8 cellular contexts compared by ENCODE assay signal in genomic region chr6:36196049-36196879, GRCh38. TPM values are rescaled to one million over a fixed set of nuclear protein-coding genes. Genes with fewer than 3 reads are reported as not detected.
DNase-seq lines count a peak whose midpoint lies in the region; ATAC-seq and TF ChIP-seq lines count a peak whose summit lies in the region.

Gene BRPF3, plus strand, starts transcription at chr6:36196744. Its CDS starts 3,579 bp downstream, at chr6:36200323.

- H3K4me1 Mint-ChIP-seq in Caco-2 (ENCODE audit: low read depth, unreplicated experiment): peaks cover 6% of the 10 kb centered on the region
- H3K4me1 Mint-ChIP-seq in activated T-helper 1 cell treated with anti-CD3 and anti-CD28 coated beads, Interleukin-12 subunit alpha, Interleukin-12 subunit beta, Interleukin-2, Interleukin-4 antibody, amounts not matched to agents 30 ng/mL and 10 ng/mL and 1 ng/mL, durations not matched to agents 14 hours and 24 hours and 36 hours (ENCODE audit: low read depth): peaks cover 33% of the 10 kb centered on the region
- H3K4me1 Mint-ChIP-seq in naive thymus-derived CD4-positive, alpha-beta T cell: peaks cover 13 to 51% (median 39%) of the 10 kb centered on the region in 7 donors
- peaks cover 37% of the 10 kb centered on the region for H3K4me1 Mint-ChIP-seq in stimulated activated effector memory CD8-positive, alpha-beta T cell treated with anti-CD3 and anti-CD28 coated beads, Interleukin-12 subunit alpha, Interleukin-12 subunit beta, amount 100 ng/mL, for 72 hours

- intact Hi-C loops in Caco-2 (cut with micrococcal nuclease; ENCODE audit: unreplicated experiment): loop anchor here (1.0 to 5.0 kb wide), 3 partner anchors 65 to 169 kb away; partner anchors contain the start of gene MAPK14
- intact Hi-C loops in activated T-helper 1 cell treated with anti-CD3 and anti-CD28 coated beads, Interleukin-12 subunit alpha, Interleukin-12 subunit beta, Interleukin-2, Interleukin-4 antibody, amounts not matched to agents 30 ng/mL and 10 ng/mL and 1 ng/mL, durations not matched to agents 14 hours and 24 hours and 36 hours (cut with micrococcal nuclease): loop anchor here (2.0 to 10.0 kb wide), 3 partner anchors 165 to 511 kb away; partner anchors contain the start of gene FKBP5
- intact Hi-C loops in naive thymus-derived CD4-positive, alpha-beta T cell (cut with micrococcal nuclease): loop anchor here (1.0 to 5.0 kb wide), 11 partner anchors 65 to 1439 kb away; partner anchors contain the start of genes SRPK1 (in 2 of the 2), CDKN1A (in 1 of the 2), KCTD20 (in 1 of the 2) and MAPK14 (in 1 of the 2)

- no peaks in the 10 kb centered on the region for H3K27me3 Mint-ChIP-seq in Caco-2 (ENCODE audit: insufficient read depth, unreplicated experiment)
- peaks cover 6% of the 10 kb centered on the region for H3K27me3 Mint-ChIP-seq in activated T-helper 1 cell treated with anti-CD3 and anti-CD28 coated beads, Interleukin-12 subunit alpha, Interleukin-12 subunit beta, Interleukin-2, Interleukin-4 antibody, amounts not matched to agents 30 ng/mL and 10 ng/mL and 1 ng/mL, durations not matched to agents 14 hours and 24 hours and 36 hours (ENCODE audit: insufficient read depth)
- peaks cover 0 to 8% (median 0%) of the 10 kb centered on the region in 5 donors for H3K27me3 Mint-ChIP-seq in naive thymus-derived CD4-positive, alpha-beta T cell

- BruUV-seq in Caco-2 (replicated peaks; lab: Mats Ljungman, UMichigan): no TSS peak

- no peaks in the 10 kb centered on the region for H4K20me1 ChIP-seq in fibroblast of lung (ENCODE audit: control insufficient read depth, extremely low read depth, insufficient read depth, low read length)

- H3K9me3 Mint-ChIP-seq in Caco-2 (ENCODE audit: unreplicated experiment): no peaks in the 10 kb centered on the region
- H3K9me3 Mint-ChIP-seq in activated T-helper 1 cell treated with anti-CD3 and anti-CD28 coated beads, Interleukin-12 subunit alpha, Interleukin-12 subunit beta, Interleukin-2, Interleukin-4 antibody, amounts not matched to agents 30 ng/mL and 10 ng/mL and 1 ng/mL, durations not matched to agents 14 hours and 24 hours and 36 hours: no peaks in the 10 kb centered on the region
- H3K9me3 Mint-ChIP-seq in naive thymus-derived CD4-positive, alpha-beta T cell: peaks cover 0 to 4% (median 0%) of the 10 kb centered on the region in 11 donors
- no peaks in the 10 kb centered on the region for H3K9me3 Mint-ChIP-seq in stimulated activated effector memory CD8-positive, alpha-beta T cell treated with anti-CD3 and anti-CD28 coated beads, Interleukin-12 subunit alpha, Interleukin-12 subunit beta, amount 100 ng/mL, for 72 hours

- H3K4me3 ChIP-seq in Caco-2 (ENCODE audit: low read depth, low read length) (peak within 1 kb of the TSS; percentile 76), Peyer's patch (peak within 1 kb of the TSS; percentile 82 to 98 (median 96)), fibroblast of lung (replicated peaks in 1 of 4; ENCODE audit: control extremely low read depth in 1 of 4, insufficient read depth in 1 of 4, low read depth in 3 of 4, low read length in 4 of 4) (peak within 1 kb of the TSS; percentile 75 to 88 (median 78))
- peak within 1 kb of the TSS; percentile 66 for H3K4me3 ChIP-seq in Jurkat, Clone E6-1 (ENCODE audit: low read length)
- peak within 1 kb of the TSS; percentile 89 for H3K4me3 ChIP-seq in naive thymus-derived CD4-positive, alpha-beta T cell (ENCODE audit: low read length)

- H3K4me2 ChIP-seq in fibroblast of lung (ENCODE audit: extremely low read depth, insufficient read depth, low read length): peak within 1 kb of the TSS; percentile 98

- H3K27ac ChIP-seq in Peyer's patch: peak within 1 kb of the TSS; percentile 95 to 100 (median 98)
- peak within 1 kb of the TSS; percentile 56 for H3K27ac ChIP-seq in fibroblast of lung (ENCODE audit: insufficient read depth, low read length)
- H3K27ac ChIP-seq in naive thymus-derived CD4-positive, alpha-beta T cell (ENCODE audit: low read depth, low read length): peak within 1 kb of the TSS; percentile 84

- POLR2A ChIA-PET in Caco-2 (lab: Charles Lee): no interaction called here
- POLR2A ChIA-PET in naive thymus-derived CD4-positive, alpha-beta T cell (lab: Charles Lee): interaction anchor here (0.6 to 2.3 kb wide), 14 partner anchors 7 to 174 kb away, joined by 3 to 17 read pairs (median 5); partner anchors contain the start of genes MAPK13 and MAPK14

- H2AFZ ChIP-seq in fibroblast of lung (ENCODE audit: low read length): peak within 1 kb of the TSS; percentile 97

- H3K27ac Mint-ChIP-seq in Caco-2 (ENCODE audit: unreplicated experiment): peak within 1 kb of the TSS; percentile 83
- peak within 1 kb of the TSS; percentile 87 for H3K27ac Mint-ChIP-seq in activated T-helper 1 cell treated with anti-CD3 and anti-CD28 coated beads, Interleukin-12 subunit alpha, Interleukin-12 subunit beta, Interleukin-2, Interleukin-4 antibody, amounts not matched to agents 30 ng/mL and 10 ng/mL and 1 ng/mL, durations not matched to agents 14 hours and 24 hours and 36 hours
- peak within 1 kb of the TSS; percentile 88 to 96 (median 94) for H3K27ac Mint-ChIP-seq in naive thymus-derived CD4-positive, alpha-beta T cell
- H3K27ac Mint-ChIP-seq in stimulated activated effector memory CD8-positive, alpha-beta T cell treated with anti-CD3 and anti-CD28 coated beads, Interleukin-12 subunit alpha, Interleukin-12 subunit beta, amount 100 ng/mL, for 72 hours: peak within 1 kb of the TSS; percentile 93

- H3K36me3 ChIP-seq in Caco-2 (ENCODE audit: control insufficient read depth, insufficient read depth, low read length): peaks cover 6% of the 10 kb centered on the region
- H3K36me3 ChIP-seq in Peyer's patch: peaks cover 0 to 13% (median 0%) of the 10 kb centered on the region in 3 donors
- H3K36me3 ChIP-seq in fibroblast of lung (ENCODE audit: control insufficient read depth, insufficient read depth, low read length): peaks cover 9% of the 10 kb centered on the region
- peaks cover 0 to 16% (median 0%) of the 10 kb centered on the region in 3 experiments for H3K36me3 ChIP-seq in naive thymus-derived CD4-positive, alpha-beta T cell (ENCODE audit: control insufficient read depth in 2 of 3, insufficient read depth in 3 of 3, low read length in 3 of 3)

- CTCF ChIA-PET in Caco-2 (lab: Charles Lee): interaction anchor here (1.2 kb wide), 1 partner anchor 169 kb away, joined by 6 read pairs; the partner anchor contains the start of gene MAPK14
- CTCF ChIA-PET in naive thymus-derived CD4-positive, alpha-beta T cell (lab: Charles Lee): interaction anchor here (1.6 to 1.8 kb wide), 2 partner anchors 65 to 168 kb away, joined by 10 to 14 read pairs; no protein-coding TSS in a partner anchor

- H3K4me1 ChIP-seq in Caco-2 (no peaks in the 10 kb centered on the region), Peyer's patch (peaks cover 0 to 13% (median 8%) of the 10 kb centered on the region in 4 donors), fibroblast of lung (ENCODE audit: control insufficient read depth, extremely low read depth, insufficient read depth, low read length) (peaks cover 6% of the 10 kb centered on the region)
- H3K4me1 ChIP-seq in naive thymus-derived CD4-positive, alpha-beta T cell (ENCODE audit: control insufficient read depth in 2 of 2, insufficient read depth in 2 of 2, low read length in 2 of 2): peaks cover 26 to 28% of the 10 kb centered on the region in 2 donors

- H3K79me2 ChIP-seq in fibroblast of lung (ENCODE audit: control insufficient read depth, insufficient read depth, low read length): peaks cover 40% of the 10 kb centered on the region

- H3K9ac ChIP-seq in fibroblast of lung (ENCODE audit: insufficient read depth, low read length): peak within 1 kb of the TSS; percentile 87

- H3K36me3 Mint-ChIP-seq in Caco-2 (ENCODE audit: insufficient read depth, unreplicated experiment): peaks cover 29% of the 10 kb centered on the region
- peaks cover 16% of the 10 kb centered on the region for H3K36me3 Mint-ChIP-seq in activated T-helper 1 cell treated with anti-CD3 and anti-CD28 coated beads, Interleukin-12 subunit alpha, Interleukin-12 subunit beta, Interleukin-2, Interleukin-4 antibody, amounts not matched to agents 30 ng/mL and 10 ng/mL and 1 ng/mL, durations not matched to agents 14 hours and 24 hours and 36 hours (ENCODE audit: low read depth)
- peaks cover 0 to 18% (median 13%) of the 10 kb centered on the region in 5 donors for H3K36me3 Mint-ChIP-seq in naive thymus-derived CD4-positive, alpha-beta T cell
- H3K36me3 Mint-ChIP-seq in stimulated activated effector memory CD8-positive, alpha-beta T cell treated with anti-CD3 and anti-CD28 coated beads, Interleukin-12 subunit alpha, Interleukin-12 subunit beta, amount 100 ng/mL, for 72 hours: peaks cover 26% of the 10 kb centered on the region

- H3K27me3 ChIP-seq in Caco-2 (replicated peaks; ENCODE audit: control insufficient read depth, insufficient read depth, low read length) (no peaks in the 10 kb centered on the region), Peyer's patch (no peaks in the 10 kb centered on the region), fibroblast of lung (ENCODE audit: control insufficient read depth, insufficient read depth, low read length) (no peaks in the 10 kb centered on the region)
- H3K27me3 ChIP-seq in naive thymus-derived CD4-positive, alpha-beta T cell (ENCODE audit: control insufficient read depth in 2 of 2, insufficient read depth in 2 of 2, low read length in 2 of 2): no peaks in the 10 kb centered on the region

- peak; percentile 55 for ATAC-seq in GM21447 (IDR thresholded peaks at IDR 0.05; ENCODE audit: unreplicated experiment)
- peak; percentile 71 for ATAC-seq in naive thymus-derived CD4-positive, alpha-beta T cell
- ATAC-seq in stimulated activated effector memory CD8-positive, alpha-beta T cell treated with anti-CD3 and anti-CD28 coated beads, Interleukin-12 subunit alpha, Interleukin-12 subunit beta, amount 100 ng/mL, for 72 hours: peak; percentile 77

- TF ChIP-seq POLR2A in Peyer's patch (IDR thresholded peaks at IDR 0.05): no peak

- H3K4me3 Mint-ChIP-seq in Caco-2 (ENCODE audit: unreplicated experiment): peak within 1 kb of the TSS; percentile 82
- peak within 1 kb of the TSS; percentile 89 for H3K4me3 Mint-ChIP-seq in activated T-helper 1 cell treated with anti-CD3 and anti-CD28 coated beads, Interleukin-12 subunit alpha, Interleukin-12 subunit beta, Interleukin-2, Interleukin-4 antibody, amounts not matched to agents 30 ng/mL and 10 ng/mL and 1 ng/mL, durations not matched to agents 14 hours and 24 hours and 36 hours
- peak within 1 kb of the TSS; percentile 88 to 95 (median 92) for H3K4me3 Mint-ChIP-seq in naive thymus-derived CD4-positive, alpha-beta T cell
- H3K4me3 Mint-ChIP-seq in stimulated activated effector memory CD8-positive, alpha-beta T cell treated with anti-CD3 and anti-CD28 coated beads, Interleukin-12 subunit alpha, Interleukin-12 subunit beta, amount 100 ng/mL, for 72 hours: peak within 1 kb of the TSS; percentile 83

- no peaks in the 10 kb centered on the region for H3K9me3 ChIP-seq in Caco-2
- no peaks in the 10 kb centered on the region for H3K9me3 ChIP-seq in Peyer's patch
- no peaks in the 10 kb centered on the region for H3K9me3 ChIP-seq in fibroblast of lung (ENCODE audit: control insufficient read depth, insufficient read depth, low read depth, low read length)
- no peaks in the 10 kb centered on the region for H3K9me3 ChIP-seq in naive thymus-derived CD4-positive, alpha-beta T cell (ENCODE audit: control insufficient read depth in 2 of 3, low read length in 3 of 3)

- DNase-seq in Caco-2: peak; percentile 83 to 87
- peak; percentile 21 for DNase-seq in Jurkat, Clone E6-1 (ENCODE audit: low read depth, low spot score)
- DNase-seq in Peyer's patch: peak; percentile 74 to 90 (median 88)
- DNase-seq in activated T-helper 1 cell treated with anti-CD3 and anti-CD28 coated beads, Interleukin-12 subunit alpha, Interleukin-12 subunit beta, Interleukin-2, Interleukin-4 antibody, amounts not matched to agents 30 ng/mL and 10 ng/mL and 1 ng/mL, durations not matched to agents 14 hours and 24 hours and 36 hours (ENCODE audit: low spot score): peak; percentile 71
- peak; percentile 69 to 71 for DNase-seq in fibroblast of lung (ENCODE audit: low read depth in 2 of 2)
- DNase-seq in naive thymus-derived CD4-positive, alpha-beta T cell: peak; percentile 67 to 86 (median 82)
- DNase-seq in stimulated activated effector memory CD8-positive, alpha-beta T cell treated with anti-CD3 and anti-CD28 coated beads, Interleukin-12 subunit alpha, Interleukin-12 subunit beta, amount 100 ng/mL, for 72 hours (ENCODE audit: low spot score in 2 of 2): peak; percentile 79 to 86

- peak in 1 of 2 experiments; percentile 62 for TF ChIP-seq CTCF in Caco-2 (IDR thresholded peaks at IDR 0.05; ENCODE audit: insufficient read depth in 1 of 2, low read depth in 1 of 2, low read length in 1 of 2, severe bottlenecking in 1 of 2, unreplicated experiment in 1 of 2)
- peak; percentile 49 to 94 (median 85) for TF ChIP-seq CTCF in Peyer's patch (IDR thresholded peaks at IDR 0.05)
- peak in 1 of 2 donors; percentile 27 for TF ChIP-seq CTCF in fibroblast of lung (conservative IDR thresholded peaks at IDR 0.05 in 1 of 2, IDR thresholded peaks at IDR 0.05 in 1 of 2; ENCODE audit: low read depth in 1 of 2, low read length in 2 of 2)

RNA-seq across cellular contexts. Expression of gene BRPF3, which starts in this region (rescaled TPM):
- total RNA-seq in Caco-2 (2022): 41.4 and 44.4 TPM in 2 replicates
- 13.3 TPM for polyA plus RNA-seq in Jurkat, Clone E6-1 (2012; ENCODE audit: insufficient read depth, insufficient read length)
- 10 to 100 TPM; 49.6 to 71.0 (median 65.0) TPM for total RNA-seq in Peyer's patch
- 22.0 and 25.9 TPM in 2 replicates for total RNA-seq in activated T-helper 1 cell treated with anti-CD3 and anti-CD28 coated beads, Interleukin-12 subunit alpha, Interleukin-12 subunit beta, Interleukin-2, Interleukin-4 antibody, amounts not matched to agents 30 ng/mL and 10 ng/mL and 1 ng/mL, durations not matched to agents 14 hours and 24 hours and 36 hours
- total RNA-seq in fibroblast of lung: 9.8 and 10.6 TPM in 2 replicates
- 10.4 and 16.0 TPM in 2 replicates for polyA plus RNA-seq in fibroblast of lung
- 13.5 and 14.7 TPM in 2 replicates for polyA plus RNA-seq in fibroblast of lung (2012)
- polyA minus RNA-seq in fibroblast of lung (ENCODE audit: low replicate concordance): 55.8 and 61.1 TPM in 2 replicates
- 10 to 100 TPM; 27.5 to 40.0 (median 35.2) TPM for total RNA-seq in naive thymus-derived CD4-positive, alpha-beta T cell
- 1 to 10 TPM; 5.1 to 9.0 TPM for polyA plus RNA-seq in naive thymus-derived CD4-positive, alpha-beta T cell

Comparison
In these comparisons a context has a peak if more than half of its experiments do, and no peak if none do; other contexts are left out.
1. Peak in every context shown above with its lines: DNase-seq, ATAC-seq, H3K4me3 ChIP-seq and H3K27ac ChIP-seq.
2. DNase-seq: peak in every context shown above with its lines; median percentile 88 in Peyer's patch; 85 in Caco-2; 82 in stimulated activated effector memory CD8-positive, alpha-beta T cell treated with anti-CD3 and anti-CD28 coated beads, Interleukin-12 subunit alpha, Interleukin-12 subunit beta, amount 100 ng/mL, for 72 hours; 82 in naive thymus-derived CD4-positive, alpha-beta T cell; 71 in activated T-helper 1 cell treated with anti-CD3 and anti-CD28 coated beads, Interleukin-12 subunit alpha, Interleukin-12 subunit beta, Interleukin-2, Interleukin-4 antibody, amounts not matched to agents 30 ng/mL and 10 ng/mL and 1 ng/mL, durations not matched to agents 14 hours and 24 hours and 36 hours; 70 in fibroblast of lung; 21 in Jurkat, Clone E6-1.